In the genomic region with DNA sequence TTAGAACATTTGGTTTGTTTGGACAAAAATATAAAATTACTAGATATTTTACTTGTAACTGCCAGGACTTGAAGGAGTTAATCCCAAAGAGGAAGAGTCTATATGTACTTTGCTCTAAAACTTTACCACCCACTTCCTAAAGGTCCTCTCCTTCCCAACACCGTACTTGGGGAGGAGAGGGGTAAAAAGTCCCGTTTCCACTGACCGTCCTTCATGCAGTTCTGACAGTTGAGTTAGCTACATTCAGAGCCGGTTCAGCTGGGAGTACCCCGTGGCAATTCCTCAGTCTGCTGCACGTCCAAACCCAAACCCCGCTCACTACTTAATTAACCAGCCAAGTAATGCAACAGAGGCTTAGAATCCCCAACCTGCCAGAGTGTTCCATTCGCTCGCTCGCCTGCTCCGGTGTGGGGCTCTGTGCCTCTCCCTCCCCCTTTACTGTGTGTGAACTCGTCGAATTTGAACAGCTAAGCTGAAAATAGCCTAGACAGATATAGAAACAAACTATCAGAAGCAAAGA, we compare ENCODE assay signal across 1 cellular context.
TF ChIP-seq lines count a peak whose summit lies in the region.

No MANE protein-coding gene starts in this region.

TF ChIP-seq in HepG2, 621 proteins besides CTCF, POLR2A, EP300 and RAD21 (continued from another document and continues in another):
- no peak for TF ChIP-seq FOXA1 (IDR thresholded peaks at IDR 0.05)
- TF ChIP-seq FOXA1 (CRISPR knock-in tag; IDR thresholded peaks at IDR 0.05): peak; percentile 42
- TF ChIP-seq MTF1 (CRISPR knock-in tag; IDR thresholded peaks at IDR 0.05): no peak
- TF ChIP-seq, protein P1, sequence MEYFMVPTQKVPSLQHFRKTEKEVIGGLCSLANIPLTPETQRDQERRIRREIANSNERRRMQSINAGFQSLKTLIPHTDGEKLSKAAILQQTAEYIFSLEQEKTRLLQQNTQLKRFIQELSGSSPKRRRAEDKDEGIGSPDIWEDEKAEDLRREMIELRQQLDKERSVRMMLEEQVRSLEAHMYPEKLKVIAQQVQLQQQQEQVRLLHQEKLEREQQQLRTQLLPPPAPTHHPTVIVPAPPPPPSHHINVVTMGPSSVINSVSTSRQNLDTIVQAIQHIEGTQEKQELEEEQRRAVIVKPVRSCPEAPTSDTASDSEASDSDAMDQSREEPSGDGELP (IDR thresholded peaks at IDR 0.05; ENCODE audit: borderline replicate concordance, low read depth): peak; percentile 52; the same call in 1 of the 2 replicates
- peak; percentile 71 for TF ChIP-seq SAP130 (CRISPR knock-in tag; IDR thresholded peaks at IDR 0.05; ENCODE audit: low read depth)
- TF ChIP-seq SRSF9 (IDR thresholded peaks at IDR 0.05; ENCODE audit: borderline replicate concordance, insufficient read depth, low read depth, low read length, poor library complexity, severe bottlenecking): no peak
- TF ChIP-seq ZNF652 (CRISPR knock-in tag; IDR thresholded peaks at IDR 0.05; ENCODE audit: borderline replicate concordance, low read depth): peak; percentile 96
- 0 out of 2 replicates have a peak, but pooled peaks have one; percentile 6 for TF ChIP-seq RARA (CRISPR knock-in tag; IDR thresholded peaks at IDR 0.05)
- TF ChIP-seq ZNF644 (CRISPR knock-in tag; IDR thresholded peaks at IDR 0.05; ENCODE audit: low read depth): no peak
- TF ChIP-seq, protein P2, sequence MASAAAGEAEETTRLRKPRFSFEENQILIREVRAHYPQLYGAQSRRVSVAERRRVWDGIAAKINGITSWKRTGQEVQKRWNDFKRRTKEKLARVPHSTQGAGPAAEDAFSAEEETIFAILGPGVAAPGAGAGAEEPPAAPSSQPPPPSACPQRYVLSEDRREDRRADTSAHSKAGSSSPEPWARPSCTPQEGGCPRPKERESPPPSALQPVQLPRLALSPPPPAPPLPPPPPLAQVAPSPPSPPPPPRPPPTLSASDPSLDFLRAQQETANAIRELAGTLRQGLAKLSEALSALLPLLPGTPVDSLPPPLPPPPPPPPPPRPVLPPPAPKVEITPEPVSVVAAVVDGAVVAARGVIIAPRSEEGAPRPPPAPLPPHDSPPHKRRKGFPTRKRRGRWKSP (CRISPR knock-in tag; IDR thresholded peaks at IDR 0.05): peak; percentile 21; the same call in 1 of the 2 replicates
- TF ChIP-seq RBFOX2 (IDR thresholded peaks at IDR 0.05; ENCODE audit: low read depth, low read length): peak; percentile 51
- peak; percentile 19; the same call in 1 of the 2 replicates for TF ChIP-seq ARHGAP35 (CRISPR knock-in tag; IDR thresholded peaks at IDR 0.05; ENCODE audit: borderline replicate concordance)
- peak; percentile 63; the same call in 1 of the 2 replicates for TF ChIP-seq CBX5 (CRISPR knock-in tag; IDR thresholded peaks at IDR 0.05; ENCODE audit: borderline replicate concordance)
- 0 out of 2 replicates have a peak, but pooled peaks have one; percentile 46 for TF ChIP-seq ZMYM2 (CRISPR knock-in tag; IDR thresholded peaks at IDR 0.05)
- TF ChIP-seq, protein P3, sequence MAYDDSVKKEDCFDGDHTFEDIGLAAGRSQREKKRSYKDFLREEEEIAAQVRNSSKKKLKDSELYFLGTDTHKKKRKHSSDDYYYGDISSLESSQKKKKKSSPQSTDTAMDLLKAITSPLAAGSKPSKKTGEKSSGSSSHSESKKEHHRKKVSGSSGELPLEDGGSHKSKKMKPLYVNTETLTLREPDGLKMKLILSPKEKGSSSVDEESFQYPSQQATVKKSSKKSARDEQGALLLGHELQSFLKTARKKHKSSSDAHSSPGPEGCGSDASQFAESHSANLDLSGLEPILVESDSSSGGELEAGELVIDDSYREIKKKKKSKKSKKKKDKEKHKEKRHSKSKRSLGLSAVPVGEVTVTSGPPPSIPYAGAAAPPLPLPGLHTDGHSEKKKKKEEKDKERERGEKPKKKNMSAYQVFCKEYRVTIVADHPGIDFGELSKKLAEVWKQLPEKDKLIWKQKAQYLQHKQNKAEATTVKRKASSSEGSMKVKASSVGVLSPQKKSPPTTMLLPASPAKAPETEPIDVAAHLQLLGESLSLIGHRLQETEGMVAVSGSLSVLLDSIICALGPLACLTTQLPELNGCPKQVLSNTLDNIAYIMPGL (CRISPR knock-in tag; IDR thresholded peaks at IDR 0.05; ENCODE audit: borderline replicate concordance in 1 of 2, low read depth in 1 of 2): peak in 1 of 2 experiments; percentile 47; a peak in 2 of 4 replicates
- no peak for TF ChIP-seq KDM4B (CRISPR knock-in tag; IDR thresholded peaks at IDR 0.05)
- TF ChIP-seq HNF4A (CRISPR knock-in tag; IDR thresholded peaks at IDR 0.05): peak; percentile 56
- TF ChIP-seq, protein P4, sequence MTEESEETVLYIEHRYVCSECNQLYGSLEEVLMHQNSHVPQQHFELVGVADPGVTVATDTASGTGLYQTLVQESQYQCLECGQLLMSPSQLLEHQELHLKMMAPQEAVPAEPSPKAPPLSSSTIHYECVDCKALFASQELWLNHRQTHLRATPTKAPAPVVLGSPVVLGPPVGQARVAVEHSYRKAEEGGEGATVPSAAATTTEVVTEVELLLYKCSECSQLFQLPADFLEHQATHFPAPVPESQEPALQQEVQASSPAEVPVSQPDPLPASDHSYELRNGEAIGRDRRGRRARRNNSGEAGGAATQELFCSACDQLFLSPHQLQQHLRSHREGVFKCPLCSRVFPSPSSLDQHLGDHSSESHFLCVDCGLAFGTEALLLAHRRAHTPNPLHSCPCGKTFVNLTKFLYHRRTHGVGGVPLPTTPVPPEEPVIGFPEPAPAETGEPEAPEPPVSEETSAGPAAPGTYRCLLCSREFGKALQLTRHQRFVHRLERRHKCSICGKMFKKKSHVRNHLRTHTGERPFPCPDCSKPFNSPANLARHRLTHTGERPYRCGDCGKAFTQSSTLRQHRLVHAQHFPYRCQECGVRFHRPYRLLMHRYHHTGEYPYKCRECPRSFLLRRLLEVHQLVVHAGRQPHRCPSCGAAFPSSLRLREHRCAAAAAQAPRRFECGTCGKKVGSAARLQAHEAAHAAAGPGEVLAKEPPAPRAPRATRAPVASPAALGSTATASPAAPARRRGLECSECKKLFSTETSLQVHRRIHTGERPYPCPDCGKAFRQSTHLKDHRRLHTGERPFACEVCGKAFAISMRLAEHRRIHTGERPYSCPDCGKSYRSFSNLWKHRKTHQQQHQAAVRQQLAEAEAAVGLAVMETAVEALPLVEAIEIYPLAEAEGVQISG (CRISPR knock-in tag; IDR thresholded peaks at IDR 0.05): no peak
- TF ChIP-seq, protein P5, sequence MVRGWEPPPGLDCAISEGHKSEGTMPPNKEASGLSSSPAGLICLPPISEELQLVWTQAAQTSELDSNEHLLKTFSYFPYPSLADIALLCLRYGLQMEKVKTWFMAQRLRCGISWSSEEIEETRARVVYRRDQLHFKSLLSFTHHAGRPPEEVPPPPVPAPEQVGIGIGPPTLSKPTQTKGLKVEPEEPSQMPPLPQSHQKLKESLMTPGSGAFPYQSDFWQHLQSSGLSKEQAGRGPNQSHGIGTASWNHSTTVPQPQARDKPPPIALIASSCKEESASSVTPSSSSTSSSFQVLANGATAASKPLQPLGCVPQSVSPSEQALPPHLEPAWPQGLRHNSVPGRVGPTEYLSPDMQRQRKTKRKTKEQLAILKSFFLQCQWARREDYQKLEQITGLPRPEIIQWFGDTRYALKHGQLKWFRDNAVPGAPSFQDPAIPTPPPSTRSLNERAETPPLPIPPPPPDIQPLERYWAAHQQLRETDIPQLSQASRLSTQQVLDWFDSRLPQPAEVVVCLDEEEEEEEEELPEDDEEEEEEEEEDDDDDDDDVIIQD (CRISPR knock-in tag; IDR thresholded peaks at IDR 0.05; ENCODE audit: low read depth): 0 out of 2 replicates have a peak, but pooled peaks have one; percentile 34
- TF ChIP-seq SOX6 (IDR thresholded peaks at IDR 0.05): no peak
- TF ChIP-seq SOX6 (CRISPR knock-in tag; IDR thresholded peaks at IDR 0.05): peak; percentile 36; the same call in 1 of the 2 replicates
- TF ChIP-seq, protein P6, sequence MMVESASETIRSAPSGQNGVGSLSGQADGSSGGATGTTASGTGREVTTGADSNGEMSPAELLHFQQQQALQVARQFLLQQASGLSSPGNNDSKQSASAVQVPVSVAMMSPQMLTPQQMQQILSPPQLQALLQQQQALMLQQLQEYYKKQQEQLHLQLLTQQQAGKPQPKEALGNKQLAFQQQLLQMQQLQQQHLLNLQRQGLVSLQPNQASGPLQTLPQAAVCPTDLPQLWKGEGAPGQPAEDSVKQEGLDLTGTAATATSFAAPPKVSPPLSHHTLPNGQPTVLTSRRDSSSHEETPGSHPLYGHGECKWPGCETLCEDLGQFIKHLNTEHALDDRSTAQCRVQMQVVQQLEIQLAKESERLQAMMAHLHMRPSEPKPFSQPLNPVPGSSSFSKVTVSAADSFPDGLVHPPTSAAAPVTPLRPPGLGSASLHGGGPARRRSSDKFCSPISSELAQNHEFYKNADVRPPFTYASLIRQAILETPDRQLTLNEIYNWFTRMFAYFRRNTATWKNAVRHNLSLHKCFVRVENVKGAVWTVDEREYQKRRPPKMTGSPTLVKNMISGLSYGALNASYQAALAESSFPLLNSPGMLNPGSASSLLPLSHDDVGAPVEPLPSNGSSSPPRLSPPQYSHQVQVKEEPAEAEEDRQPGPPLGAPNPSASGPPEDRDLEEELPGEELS (CRISPR knock-in tag; IDR thresholded peaks at IDR 0.05): 0 out of 2 replicates have a peak, but pooled peaks have one; percentile 14
- TF ChIP-seq PCBP1 (IDR thresholded peaks at IDR 0.05; ENCODE audit: borderline replicate concordance, low read depth, low read length): no peak
- TF ChIP-seq, protein P7, sequence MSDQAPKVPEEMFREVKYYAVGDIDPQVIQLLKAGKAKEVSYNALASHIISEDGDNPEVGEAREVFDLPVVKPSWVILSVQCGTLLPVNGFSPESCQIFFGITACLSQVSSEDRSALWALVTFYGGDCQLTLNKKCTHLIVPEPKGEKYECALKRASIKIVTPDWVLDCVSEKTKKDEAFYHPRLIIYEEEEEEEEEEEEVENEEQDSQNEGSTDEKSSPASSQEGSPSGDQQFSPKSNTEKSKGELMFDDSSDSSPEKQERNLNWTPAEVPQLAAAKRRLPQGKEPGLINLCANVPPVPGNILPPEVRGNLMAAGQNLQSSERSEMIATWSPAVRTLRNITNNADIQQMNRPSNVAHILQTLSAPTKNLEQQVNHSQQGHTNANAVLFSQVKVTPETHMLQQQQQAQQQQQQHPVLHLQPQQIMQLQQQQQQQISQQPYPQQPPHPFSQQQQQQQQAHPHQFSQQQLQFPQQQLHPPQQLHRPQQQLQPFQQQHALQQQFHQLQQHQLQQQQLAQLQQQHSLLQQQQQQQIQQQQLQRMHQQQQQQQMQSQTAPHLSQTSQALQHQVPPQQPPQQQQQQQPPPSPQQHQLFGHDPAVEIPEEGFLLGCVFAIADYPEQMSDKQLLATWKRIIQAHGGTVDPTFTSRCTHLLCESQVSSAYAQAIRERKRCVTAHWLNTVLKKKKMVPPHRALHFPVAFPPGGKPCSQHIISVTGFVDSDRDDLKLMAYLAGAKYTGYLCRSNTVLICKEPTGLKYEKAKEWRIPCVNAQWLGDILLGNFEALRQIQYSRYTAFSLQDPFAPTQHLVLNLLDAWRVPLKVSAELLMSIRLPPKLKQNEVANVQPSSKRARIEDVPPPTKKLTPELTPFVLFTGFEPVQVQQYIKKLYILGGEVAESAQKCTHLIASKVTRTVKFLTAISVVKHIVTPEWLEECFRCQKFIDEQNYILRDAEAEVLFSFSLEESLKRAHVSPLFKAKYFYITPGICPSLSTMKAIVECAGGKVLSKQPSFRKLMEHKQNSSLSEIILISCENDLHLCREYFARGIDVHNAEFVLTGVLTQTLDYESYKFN (CRISPR knock-in tag; conservative IDR thresholded peaks at IDR 0.05): peak; percentile 43; the same call in 1 of the 2 replicates
- TF ChIP-seq, protein P8, sequence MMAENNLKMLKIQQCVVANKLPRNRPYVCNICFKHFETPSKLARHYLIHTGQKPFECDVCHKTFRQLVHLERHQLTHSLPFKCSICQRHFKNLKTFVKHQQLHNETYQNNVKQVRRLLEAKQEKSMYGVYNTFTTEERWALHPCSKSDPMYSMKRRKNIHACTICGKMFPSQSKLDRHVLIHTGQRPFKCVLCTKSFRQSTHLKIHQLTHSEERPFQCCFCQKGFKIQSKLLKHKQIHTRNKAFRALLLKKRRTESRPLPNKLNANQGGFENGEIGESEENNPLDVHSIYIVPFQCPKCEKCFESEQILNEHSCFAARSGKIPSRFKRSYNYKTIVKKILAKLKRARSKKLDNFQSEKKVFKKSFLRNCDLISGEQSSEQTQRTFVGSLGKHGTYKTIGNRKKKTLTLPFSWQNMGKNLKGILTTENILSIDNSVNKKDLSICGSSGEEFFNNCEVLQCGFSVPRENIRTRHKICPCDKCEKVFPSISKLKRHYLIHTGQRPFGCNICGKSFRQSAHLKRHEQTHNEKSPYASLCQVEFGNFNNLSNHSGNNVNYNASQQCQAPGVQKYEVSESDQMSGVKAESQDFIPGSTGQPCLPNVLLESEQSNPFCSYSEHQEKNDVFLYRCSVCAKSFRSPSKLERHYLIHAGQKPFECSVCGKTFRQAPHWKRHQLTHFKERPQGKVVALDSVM (CRISPR knock-in tag; IDR thresholded peaks at IDR 0.05): no peak
- TF ChIP-seq, protein P9, sequence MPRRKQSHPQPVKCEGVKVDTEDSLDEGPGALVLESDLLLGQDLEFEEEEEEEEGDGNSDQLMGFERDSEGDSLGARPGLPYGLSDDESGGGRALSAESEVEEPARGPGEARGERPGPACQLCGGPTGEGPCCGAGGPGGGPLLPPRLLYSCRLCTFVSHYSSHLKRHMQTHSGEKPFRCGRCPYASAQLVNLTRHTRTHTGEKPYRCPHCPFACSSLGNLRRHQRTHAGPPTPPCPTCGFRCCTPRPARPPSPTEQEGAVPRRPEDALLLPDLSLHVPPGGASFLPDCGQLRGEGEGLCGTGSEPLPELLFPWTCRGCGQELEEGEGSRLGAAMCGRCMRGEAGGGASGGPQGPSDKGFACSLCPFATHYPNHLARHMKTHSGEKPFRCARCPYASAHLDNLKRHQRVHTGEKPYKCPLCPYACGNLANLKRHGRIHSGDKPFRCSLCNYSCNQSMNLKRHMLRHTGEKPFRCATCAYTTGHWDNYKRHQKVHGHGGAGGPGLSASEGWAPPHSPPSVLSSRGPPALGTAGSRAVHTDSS (CRISPR knock-in tag; conservative IDR thresholded peaks at IDR 0.05): no peak
- no peak for TF ChIP-seq RFX3 (CRISPR knock-in tag; IDR thresholded peaks at IDR 0.05)
- peak; percentile 21; the same call in 1 of the 2 replicates for TF ChIP-seq TAF1 (CRISPR knock-in tag; IDR thresholded peaks at IDR 0.05)
- TF ChIP-seq, protein P10, sequence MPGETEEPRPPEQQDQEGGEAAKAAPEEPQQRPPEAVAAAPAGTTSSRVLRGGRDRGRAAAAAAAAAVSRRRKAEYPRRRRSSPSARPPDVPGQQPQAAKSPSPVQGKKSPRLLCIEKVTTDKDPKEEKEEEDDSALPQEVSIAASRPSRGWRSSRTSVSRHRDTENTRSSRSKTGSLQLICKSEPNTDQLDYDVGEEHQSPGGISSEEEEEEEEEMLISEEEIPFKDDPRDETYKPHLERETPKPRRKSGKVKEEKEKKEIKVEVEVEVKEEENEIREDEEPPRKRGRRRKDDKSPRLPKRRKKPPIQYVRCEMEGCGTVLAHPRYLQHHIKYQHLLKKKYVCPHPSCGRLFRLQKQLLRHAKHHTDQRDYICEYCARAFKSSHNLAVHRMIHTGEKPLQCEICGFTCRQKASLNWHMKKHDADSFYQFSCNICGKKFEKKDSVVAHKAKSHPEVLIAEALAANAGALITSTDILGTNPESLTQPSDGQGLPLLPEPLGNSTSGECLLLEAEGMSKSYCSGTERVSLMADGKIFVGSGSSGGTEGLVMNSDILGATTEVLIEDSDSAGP (CRISPR knock-in tag; IDR thresholded peaks at IDR 0.05; ENCODE audit: borderline replicate concordance): 0 out of 2 replicates have a peak, but pooled peaks have one; percentile 19
- 0 out of 2 replicates have a peak, but pooled peaks have one; percentile 32 for TF ChIP-seq TRIM24 (CRISPR knock-in tag; IDR thresholded peaks at IDR 0.05)
- no peak for TF ChIP-seq KDM5B (CRISPR knock-in tag; IDR thresholded peaks at IDR 0.05; ENCODE audit: borderline replicate concordance)
- TF ChIP-seq PHF8 (CRISPR knock-in tag; IDR thresholded peaks at IDR 0.05): peak; percentile 33; the same call in 1 of the 2 replicates
